ENCODE assay signal across 1 cellular context in the genomic region with DNA sequence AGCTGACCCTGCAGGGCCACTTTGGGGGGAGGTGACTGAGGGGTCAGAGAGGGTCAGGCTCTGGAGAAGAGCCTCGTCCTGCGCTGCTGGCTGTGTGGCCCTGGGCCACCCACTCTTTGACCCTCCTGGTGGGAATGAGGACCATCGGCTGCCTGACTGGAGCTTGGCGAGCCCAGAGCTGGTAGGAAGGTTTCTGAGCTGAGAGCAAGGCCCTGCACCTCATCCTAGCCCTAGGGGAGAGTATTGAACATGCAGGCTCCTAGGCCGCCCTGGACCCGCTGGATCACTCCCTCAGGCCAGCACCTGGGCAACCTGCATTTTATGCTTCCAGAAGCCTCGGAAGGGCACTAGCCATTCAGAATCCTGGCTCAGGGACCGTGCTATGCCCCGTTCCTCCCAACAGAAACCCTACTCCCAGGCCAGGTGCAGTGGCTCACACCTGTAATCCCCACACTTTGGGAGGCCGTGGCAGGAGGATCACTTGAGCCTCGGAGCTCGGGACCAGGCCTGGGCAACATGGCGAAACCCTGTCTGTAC.
TF ChIP-seq lines count a peak whose summit lies in the region.

No MANE protein-coding gene starts in this region.

TF ChIP-seq in HepG2, 621 proteins besides CTCF, POLR2A, EP300 and RAD21:
- TF ChIP-seq ZNF549 (CRISPR knock-in tag; IDR thresholded peaks at IDR 0.05): no peak
- no peak for TF ChIP-seq ZNF562 (CRISPR knock-in tag; IDR thresholded peaks at IDR 0.05; ENCODE audit: borderline replicate concordance)
- no peak for TF ChIP-seq ZNF773 (CRISPR knock-in tag; IDR thresholded peaks at IDR 0.05; ENCODE audit: borderline replicate concordance)
- peak; percentile 17 for TF ChIP-seq AGO2 (optimal IDR thresholded peaks at IDR 0.05; ENCODE audit: low read depth, low read length)
- no peak for TF ChIP-seq ZNF772 (CRISPR knock-in tag; IDR thresholded peaks at IDR 0.05)
TF ChIP-seq in HepG2: peak in this region for 1.
